ENCODE assay signal across 19 cellular contexts in genomic region chr7:80313067-80313626, GRCh38.
"Had no signal": no experiment of that assay in that cellular context is flagged by ENCODE, and none has a peak within 500 bp of the region (broad histone marks: within the 10 kb centered on the region; RNA-seq: fewer than 3 reads in every experiment).

No MANE protein-coding gene starts in this region.

- DNase-seq: activated CD4-positive, alpha-beta memory T cell treated with anti-CD3 and anti-CD28 coated beads for 36 hours; activated CD4-positive, alpha-beta T cell treated with anti-CD3 and anti-CD28 coated beads for 36 hours; activated CD8-positive, alpha-beta memory T cell treated with anti-CD3 and anti-CD28 coated beads, Interleukin-2, amount 10 ng/mL, durations not matched to agents 7 days and 5 days; activated naive CD4-positive, alpha-beta T cell treated with anti-CD3 and anti-CD28 coated beads, Interleukin-2, amount 50 U/mL, for 16 hours; activated T-cell treated with anti-CD3 and anti-CD28 coated beads, Interleukin-2, amount 50 U/mL, for 24 hours; effector CD8-positive, alpha-beta T cell; gastrocnemius medialis; heart left ventricle; mucosa of descending colon; naive thymus-derived CD4-positive, alpha-beta T cell; retina; stimulated activated CD4-positive, alpha-beta T cell treated with anti-CD3 and anti-CD28 coated beads, Interleukin-15, amount 100 ng/mL, for 24 hours; stimulated activated CD4-positive, alpha-beta T cell treated with anti-CD3 and anti-CD28 coated beads, Interleukin-4, amount 100 ng/mL, for 1 hour; stimulated activated naive B cell treated with anti-CD40 and anti-IgM and Interleukin-4, amounts not matched to agents 10 μg/mL and 1 μg/mL and 100 μg/mL, for 72 hours; substantia nigra; T-helper 1 cell; WERI-Rb-1 had no signal

- H3K9me3 ChIP-seq: gastrocnemius medialis, heart left ventricle, mucosa of descending colon had no signal

- H3K4me1 ChIP-seq: gastrocnemius medialis had no signal

- H3K27me3 ChIP-seq: gastrocnemius medialis, heart left ventricle had no signal

- H3K36me3 ChIP-seq: gastrocnemius medialis, heart left ventricle, WERI-Rb-1 had no signal

- H3K4me3 ChIP-seq: coronary artery, gastrocnemius medialis, heart left ventricle, lung, mucosa of descending colon had no signal

- ATAC-seq: activated CD8-positive, alpha-beta memory T cell treated with anti-CD3 and anti-CD28 coated beads, Interleukin-2, amount 10 ng/mL, durations not matched to agents 7 days and 5 days; gastrocnemius medialis; naive thymus-derived CD4-positive, alpha-beta T cell; stimulated activated naive B cell treated with anti-CD40 and anti-IgM and Interleukin-4, amounts not matched to agents 10 μg/mL and 1 μg/mL and 100 μg/mL, for 72 hours had no signal

- H3K27ac ChIP-seq: coronary artery, gastrocnemius medialis, heart left ventricle, WERI-Rb-1 had no signal
